ENCODE assay signal across 8 cellular contexts in the genomic region with DNA sequence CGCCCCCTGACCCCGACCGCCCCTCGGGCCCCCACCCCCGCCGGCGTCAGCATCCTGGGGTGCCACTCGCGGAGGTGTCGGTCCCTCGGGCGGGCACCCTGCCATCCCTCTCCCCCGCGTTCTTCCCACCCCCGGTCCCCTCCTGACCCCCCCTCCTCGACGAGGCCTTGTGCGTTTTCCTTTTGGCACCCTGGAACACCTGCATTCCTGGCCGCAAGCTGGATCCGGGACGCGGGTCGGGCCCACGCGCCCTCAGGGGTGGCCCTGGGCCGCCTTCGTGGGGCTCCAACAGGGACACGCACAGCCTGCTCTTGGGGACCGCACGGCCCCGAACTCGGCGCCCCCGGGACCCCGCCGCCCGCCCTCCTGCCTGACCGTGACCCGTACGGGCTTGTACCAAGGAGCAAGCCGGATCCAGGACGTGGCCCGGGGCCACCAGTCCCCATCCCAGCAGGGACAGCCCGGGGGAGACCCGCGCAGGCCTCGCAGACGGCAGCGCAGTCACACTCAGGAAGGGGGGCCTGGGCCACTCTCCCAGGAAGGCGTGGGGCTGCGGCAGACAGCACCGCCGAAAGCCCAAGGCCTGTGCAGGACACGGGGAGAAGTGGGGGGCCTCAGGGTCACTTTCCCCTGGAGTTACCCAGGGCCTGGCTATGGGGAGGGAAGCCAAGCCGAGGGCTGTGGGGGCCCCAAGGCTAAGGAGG. TPM values are rescaled to one million over a fixed set of nuclear protein-coding genes. Genes with fewer than 3 reads are reported as not detected.
DNase-seq lines count a peak whose midpoint lies in the region; ATAC-seq and TF ChIP-seq lines count a peak whose summit lies in the region.

No MANE protein-coding gene starts in this region.

- POLR2A ChIA-PET in AG04449 (lab: Yijun Ruan, JAX): no interaction called here

- H3K4me1 ChIP-seq in HUES64 (ENCODE audit: insufficient read depth, low read length) (no peaks in the 10 kb centered on the region), mammary epithelial cell (ENCODE audit: insufficient read depth, low read length) (peaks cover 12% of the 10 kb centered on the region), lung (ENCODE audit: control insufficient read depth in 2 of 2, insufficient read depth in 2 of 2, low read length in 2 of 2) (peaks cover 0 to 11% of the 10 kb centered on the region in 2 donors), vagina (peaks cover 15% of the 10 kb centered on the region)

- no TSS peak for BruUV-seq in mammary epithelial cell (replicated peaks; lab: Mats Ljungman, UMichigan)

- TF ChIP-seq POLR2A in vagina (IDR thresholded peaks at IDR 0.05): no peak

- H3K36me3 ChIP-seq in HUES64 (ENCODE audit: insufficient read depth, low read length): peaks cover 3% of the 10 kb centered on the region; the same call in 1 of the 2 replicates
- H3K36me3 ChIP-seq in mammary epithelial cell (ENCODE audit: insufficient read depth, low read length): no peaks in the 10 kb centered on the region
- H3K36me3 ChIP-seq in lung (ENCODE audit: control insufficient read depth in 2 of 2, insufficient read depth in 2 of 2, low read length in 2 of 2): no peaks in the 10 kb centered on the region
- no peaks in the 10 kb centered on the region for H3K36me3 ChIP-seq in vagina

- H3K4me2 ChIP-seq in mammary epithelial cell (ENCODE audit: insufficient read depth, low read depth, low read length): peak overlapping the region; percentile 72

- 45% methylated on average over 53 of the region's 55 CpGs for WGBS in HUES64
- 54% methylated on average over 10 of the region's 55 CpGs for WGBS in mammary epithelial cell (ENCODE audit: low coverage, missing lambda C conversion rate)
- 13 to 20% methylated on average over 47 to 55 of the region's 55 CpGs for WGBS in lung, 2 donors

- TF ChIP-seq CTCF in AG04449 (IDR thresholded peaks at IDR 0.05; ENCODE audit: insufficient read depth, low read length, missing control alignments) (no peak), mammary epithelial cell (conservative IDR thresholded peaks at IDR 0.05 in 1 of 2, IDR thresholded peaks at IDR 0.05 in 1 of 2; ENCODE audit: extremely low read depth in 1 of 2, insufficient read depth in 1 of 2, low read depth in 1 of 2, low read length in 2 of 2) (no peak), lung (IDR thresholded peaks at IDR 0.05; ENCODE audit: control extremely low read depth, extremely low read depth) (no peak), vagina (IDR thresholded peaks at IDR 0.05) (no peak)

- H3K9ac ChIP-seq in HUES64 (ENCODE audit: low read depth, low read length): 0 out of 2 replicates have a peak overlapping the region, but pooled peaks have one; percentile 26
- H3K9ac ChIP-seq in mammary epithelial cell (ENCODE audit: insufficient read depth, low read length): no peak overlapping the region

- H3K9me3 ChIP-seq in HUES64 (ENCODE audit: insufficient read depth, low read depth, low read length) (no peaks in the 10 kb centered on the region), mammary epithelial cell (replicated peaks; ENCODE audit: insufficient read depth, low read length) (no peaks in the 10 kb centered on the region), lung (ENCODE audit: control insufficient read depth in 2 of 2, insufficient read depth in 1 of 2, low read length in 1 of 2) (no peaks in the 10 kb centered on the region), vagina (no peaks in the 10 kb centered on the region)

- ATAC-seq in lung (ENCODE audit: insufficient read depth, low FRiP score) (no peak), HG03175 (IDR thresholded peaks at IDR 0.05; ENCODE audit: unreplicated experiment) (no peak)

- intact Hi-C loops in mammary epithelial cell (cut with micrococcal nuclease) (no loop called here), vagina (cut with DNase I) (no loop called here)

- H3K4me3 ChIP-seq in AG04449 (ENCODE audit: low read depth, low read length): peak overlapping the region; percentile 61
- H3K4me3 ChIP-seq in HUES64 (ENCODE audit: low read length): peak overlapping the region; percentile 72
- H3K4me3 ChIP-seq in mammary epithelial cell (replicated peaks in 1 of 3; ENCODE audit: insufficient read depth in 1 of 3, low read depth in 2 of 3, low read length in 3 of 3): peak overlapping the region; percentile 11 to 56 (median 52)
- peak overlapping the region; percentile 31 for H3K4me3 ChIP-seq in lung
- H3K4me3 ChIP-seq in vagina: peak overlapping the region; percentile 55 to 94

- H3K27me3 ChIP-seq in HUES64 (ENCODE audit: insufficient read depth, low read length) (no peaks in the 10 kb centered on the region), mammary epithelial cell (ENCODE audit: insufficient read depth, low read length) (no peaks in the 10 kb centered on the region), lung (ENCODE audit: control insufficient read depth, insufficient read depth) (no peaks in the 10 kb centered on the region), vagina (no peaks in the 10 kb centered on the region)

- H2AFZ ChIP-seq in mammary epithelial cell (ENCODE audit: low read depth, low read length): peak overlapping the region; percentile 77

- dilution Hi-C loops in mammary epithelial cell (cut with HindIII; ENCODE audit: low sequenced_read_pairs): no loop called here

- no peak for DNase-seq in AG04449 (ENCODE audit: low read depth, low spot score)
- no peak for DNase-seq in mammary epithelial cell
- DNase-seq in lung (ENCODE audit: low spot score): no peak
- DNase-seq in vagina (ENCODE audit: extremely low spot score in 2 of 2): peak; percentile 78 to 91
- no peak for DNase-seq in NAMALWA (ENCODE audit: low spot score)
- no peak for DNase-seq in kidney glomerular epithelial cell (lab: John Stamatoyannopoulos, UW)

- CTCF ChIA-PET in AG04449 (lab: Yijun Ruan, JAX): interaction anchor here (1.1 to 1.4 kb wide), 2 partner anchors 13 to 406 kb away, joined by 3 to 6 read pairs; no protein-coding TSS in a partner anchor
- CTCF ChIA-PET in mammary epithelial cell (lab: Charles Lee; ENCODE audit: low non-redundant PET): no interaction called here

- H4K20me1 ChIP-seq in mammary epithelial cell (ENCODE audit: insufficient read depth, low read length): no peaks in the 10 kb centered on the region

- in situ Hi-C loops in mammary epithelial cell (cut with MboI; ENCODE audit: low sequenced_read_pairs in 2 of 2): no loop called here

- H3K27ac ChIP-seq in HUES64 (ENCODE audit: low read depth, low read length) (no peak overlapping the region), mammary epithelial cell (ENCODE audit: insufficient read depth, low read depth, low read length) (no peak overlapping the region), lung (ENCODE audit: low read depth in 1 of 2, low read length in 1 of 2) (peak overlapping the region in 1 of 2 donors; percentile 20), vagina (peak overlapping the region; percentile 42)

- peaks cover 24% of the 10 kb centered on the region for H3K79me2 ChIP-seq in mammary epithelial cell (ENCODE audit: insufficient read depth, low read length)

RNA-seq across cellular contexts. Expression of gene SLC19A1, which starts 0.6 kb away (rescaled TPM):
- polyA plus RNA-seq in HUES64 (2013, experiment 1 of 2): 22.7 TPM
- polyA plus RNA-seq in HUES64 (2013, experiment 2 of 2): 19.0 TPM
- total RNA-seq in mammary epithelial cell (10 to 100 TPM in 1 of 2 donors, 1 to 10 TPM in 1; 3.7 to 15.6 TPM), lung (10 to 100 TPM; 28.4 to 42.0 TPM), vagina (4.9 TPM)
- polyA plus RNA-seq in mammary epithelial cell (10.7 TPM), lung (10 to 100 TPM; 23.8 to 24.1 TPM)
- 8.7 TPM for polyA minus RNA-seq in mammary epithelial cell

Comparison
In these comparisons a context has a peak if more than half of its experiments do, and no peak if none do; other contexts are left out.
1. DNase-seq: peak in vagina (2 of 2); none in AG04449 (single experiment), mammary epithelial cell (single experiment), lung (single experiment), NAMALWA (single experiment) and kidney glomerular epithelial cell (single experiment).
2. Peak in every context shown above with its lines, with median percentiles within 50 percentile points of each other: H3K4me3 ChIP-seq.